Comparison of ENCODE assay signal across 16 cellular contexts in genomic region chr11:2210366-2211112, GRCh38. TPM values are rescaled to one million over a fixed set of nuclear protein-coding genes. Genes with fewer than 3 reads are reported as not detected.
A peak's percentile ranks its signal among the peaks of the same experiment; 100 is the strongest.
DNase-seq lines count a peak whose midpoint lies in the region; ATAC-seq lines count a peak whose summit lies in the region.
"Had no signal": no experiment of that assay in that cellular context is flagged by ENCODE, and none has a peak within 500 bp of the region (broad histone marks: within the 10 kb centered on the region; RNA-seq: fewer than 3 reads in every experiment).

No MANE protein-coding gene starts in this region.

- H3K9me3 Mint-ChIP-seq in stimulated activated effector memory CD8-positive, alpha-beta T cell treated with anti-CD3 and anti-CD28 coated beads, Interleukin-12 subunit alpha, Interleukin-12 subunit beta, amount 100 ng/mL, for 72 hours: no peaks in the 10 kb centered on the region
- H3K9me3 Mint-ChIP-seq in stimulated activated memory B cell treated with anti-CD40 and anti-IgM and Interleukin-4, amounts not matched to agents 10 μg/mL and 1 μg/mL and 100 μg/mL, for 72 hours: no peaks in the 10 kb centered on the region

- H3K27ac Mint-ChIP-seq in T-helper 17 cell: no peak overlapping the region
- H3K27ac Mint-ChIP-seq in stimulated activated effector memory CD8-positive, alpha-beta T cell treated with anti-CD3 and anti-CD28 coated beads, Interleukin-12 subunit alpha, Interleukin-12 subunit beta, amount 100 ng/mL, for 72 hours: peak overlapping the region; percentile 20
- H3K27ac Mint-ChIP-seq in stimulated activated memory B cell treated with anti-CD40 and anti-IgM and Interleukin-4, amounts not matched to agents 10 μg/mL and 1 μg/mL and 100 μg/mL, for 72 hours: no peak overlapping the region

- H3K4me1 Mint-ChIP-seq in T-helper 17 cell: peaks cover 13% of the 10 kb centered on the region
- peaks cover 27% of the 10 kb centered on the region for H3K4me1 Mint-ChIP-seq in stimulated activated effector memory CD8-positive, alpha-beta T cell treated with anti-CD3 and anti-CD28 coated beads, Interleukin-12 subunit alpha, Interleukin-12 subunit beta, amount 100 ng/mL, for 72 hours
- H3K4me1 Mint-ChIP-seq in stimulated activated memory B cell treated with anti-CD40 and anti-IgM and Interleukin-4, amounts not matched to agents 10 μg/mL and 1 μg/mL and 100 μg/mL, for 72 hours: no peaks in the 10 kb centered on the region

- no peaks in the 10 kb centered on the region for H3K9me3 ChIP-seq in T-helper 17 cell (ENCODE audit: control insufficient read depth, low read length, poor library complexity, severe bottlenecking)
- H3K9me3 ChIP-seq: neutrophil had no signal

- peak; percentile 4 to 9 for DNase-seq in activated T-cell treated with anti-CD3 and anti-CD28 coated beads, Interleukin-2, amount 50 U/mL, for 48 hours
- no peak for DNase-seq in activated T-cell treated with anti-CD3 and anti-CD28 coated beads, Interleukin-2, amount 50 U/mL, for 1 hour
- DNase-seq in T-helper 17 cell (peak in 2 of 3 donors; percentile 1 to 3), left lobe of liver (ENCODE audit: low spot score) (peak; percentile 41), HCEC 1CT (no peak)
- no peak for DNase-seq in stimulated activated effector memory CD8-positive, alpha-beta T cell treated with anti-CD3 and anti-CD28 coated beads, Interleukin-12 subunit alpha, Interleukin-12 subunit beta, amount 100 ng/mL, for 72 hours (ENCODE audit: low spot score in 2 of 2)
- DNase-seq: activated CD4-positive, alpha-beta T cell treated with anti-CD3 and anti-CD28 coated beads for 48 hours; activated naive CD4-positive, alpha-beta T cell; Kasumi-1 had no signal

- ATAC-seq in T-helper 17 cell: no peak
- no peak for ATAC-seq in left lobe of liver
- ATAC-seq in stimulated activated effector memory CD8-positive, alpha-beta T cell treated with anti-CD3 and anti-CD28 coated beads, Interleukin-12 subunit alpha, Interleukin-12 subunit beta, amount 100 ng/mL, for 72 hours: no peak
- no peak for ATAC-seq in HG02852 (IDR thresholded peaks at IDR 0.05; ENCODE audit: unreplicated experiment)
- no peak for ATAC-seq in stimulated activated memory B cell treated with anti-CD40 and anti-IgM and Interleukin-4, amounts not matched to agents 10 μg/mL and 1 μg/mL and 100 μg/mL, for 72 hours
- ATAC-seq: Panc1 had no signal

- no peak overlapping the region for H3K4me3 Mint-ChIP-seq in T-helper 17 cell
- no peak overlapping the region for H3K4me3 Mint-ChIP-seq in stimulated activated effector memory CD8-positive, alpha-beta T cell treated with anti-CD3 and anti-CD28 coated beads, Interleukin-12 subunit alpha, Interleukin-12 subunit beta, amount 100 ng/mL, for 72 hours
- H3K4me3 Mint-ChIP-seq in stimulated activated memory B cell treated with anti-CD40 and anti-IgM and Interleukin-4, amounts not matched to agents 10 μg/mL and 1 μg/mL and 100 μg/mL, for 72 hours: no peak overlapping the region

- peaks cover 2% of the 10 kb centered on the region for H3K36me3 Mint-ChIP-seq in T-helper 17 cell (ENCODE audit: low read depth)
- H3K36me3 Mint-ChIP-seq in stimulated activated effector memory CD8-positive, alpha-beta T cell treated with anti-CD3 and anti-CD28 coated beads, Interleukin-12 subunit alpha, Interleukin-12 subunit beta, amount 100 ng/mL, for 72 hours: no peaks in the 10 kb centered on the region
- H3K36me3 Mint-ChIP-seq in stimulated activated memory B cell treated with anti-CD40 and anti-IgM and Interleukin-4, amounts not matched to agents 10 μg/mL and 1 μg/mL and 100 μg/mL, for 72 hours: no peaks in the 10 kb centered on the region

- peaks cover 7% of the 10 kb centered on the region for H3K27me3 Mint-ChIP-seq in T-helper 17 cell
- peaks cover 63% of the 10 kb centered on the region for H3K27me3 Mint-ChIP-seq in stimulated activated memory B cell treated with anti-CD40 and anti-IgM and Interleukin-4, amounts not matched to agents 10 μg/mL and 1 μg/mL and 100 μg/mL, for 72 hours

RNA-seq across cellular contexts. Expression of gene TH, which starts 38.9 kb away (rescaled TPM):
- total RNA-seq in T-helper 17 cell (not detected), left lobe of liver (not detected)
- total RNA-seq: endothelial cell of umbilical vein; subcutaneous adipose tissue; T-helper 1 cell treated with Interleukin-12 subunit alpha and Interleukin-12 subunit beta and Interleukin-4 antibody, amounts not matched to agents 30 ng/mL and 1 ng/mL, for 36 hours had no signal

RNA-seq across cellular contexts. Expression of gene INS, which starts 49.5 kb away (rescaled TPM):
- total RNA-seq in T-helper 17 cell (not detected), left lobe of liver (not detected)
- total RNA-seq: endothelial cell of umbilical vein; subcutaneous adipose tissue; T-helper 1 cell treated with Interleukin-12 subunit alpha and Interleukin-12 subunit beta and Interleukin-4 antibody, amounts not matched to agents 30 ng/mL and 1 ng/mL, for 36 hours had no signal

RNA-seq across cellular contexts. Expression of gene ASCL2, which starts 59.8 kb away (rescaled TPM):
- total RNA-seq in T-helper 17 cell (under 1 TPM in 1 of 2 donors, not detected in 1; 0.18 TPM), left lobe of liver (0.83 TPM)
- total RNA-seq: endothelial cell of umbilical vein; T-helper 1 cell treated with Interleukin-12 subunit alpha and Interleukin-12 subunit beta and Interleukin-4 antibody, amounts not matched to agents 30 ng/mL and 1 ng/mL, for 36 hours had no signal

Comparison
In these comparisons a context has a peak if more than half of its experiments do, and no peak if none do; other contexts are left out.
1. DNase-seq: peak in activated T-cell treated with anti-CD3 and anti-CD28 coated beads, Interleukin-2, amount 50 U/mL, for 48 hours (2 of 2), T-helper 17 cell (2 of 3) and left lobe of liver (single experiment); none in activated T-cell treated with anti-CD3 and anti-CD28 coated beads, Interleukin-2, amount 50 U/mL, for 1 hour (single experiment), stimulated activated effector memory CD8-positive, alpha-beta T cell treated with anti-CD3 and anti-CD28 coated beads, Interleukin-12 subunit alpha, Interleukin-12 subunit beta, amount 100 ng/mL, for 72 hours (0 of 2) and HCEC 1CT (single experiment).